In the genomic region with DNA sequence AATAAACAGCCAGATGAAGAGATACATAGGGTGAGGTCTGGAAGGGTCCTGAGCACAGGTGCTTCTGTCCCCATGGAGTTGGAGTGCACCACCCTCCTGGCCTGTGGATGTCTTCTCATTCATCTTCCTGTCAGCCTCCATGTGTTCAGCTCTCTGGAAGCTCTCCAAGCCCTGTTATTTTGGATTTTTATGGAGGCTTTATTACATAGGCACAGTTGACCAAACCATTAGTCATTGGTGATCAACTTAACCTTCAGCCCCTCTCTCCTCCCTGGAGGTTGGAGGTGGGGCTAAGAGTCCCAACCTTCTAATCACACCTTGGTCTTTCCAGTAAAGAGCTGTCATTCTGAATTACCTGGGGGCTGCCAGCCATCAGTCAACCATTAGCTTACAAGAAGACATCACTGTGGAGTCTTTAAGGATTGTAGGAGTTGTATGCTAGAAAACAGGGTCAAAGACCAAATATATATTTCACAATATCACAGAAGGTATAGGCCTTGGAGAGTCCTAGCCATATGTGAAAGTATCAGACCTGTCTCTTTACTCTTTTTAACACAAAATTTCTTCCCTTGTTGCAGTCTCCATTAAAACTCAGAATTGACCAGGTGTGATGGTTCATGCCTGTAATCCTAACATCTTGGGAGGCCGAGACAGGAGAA, we compare ENCODE assay signal across 17 cellular contexts. TPM values are rescaled to one million over a fixed set of nuclear protein-coding genes. Genes with fewer than 3 reads are reported as not detected.
A peak's percentile ranks its signal among the peaks of the same experiment; 100 is the strongest.
DNase-seq lines count a peak whose midpoint lies in the region; ATAC-seq and TF ChIP-seq lines count a peak whose summit lies in the region.
"Had no signal": no experiment of that assay in that cellular context is flagged by ENCODE, and none has a peak within 500 bp of the region (broad histone marks: within the 10 kb centered on the region; RNA-seq: fewer than 3 reads in every experiment).

No MANE protein-coding gene starts in this region.

- intact Hi-C loops in Caco-2 (cut with micrococcal nuclease; ENCODE audit: unreplicated experiment), result no loop called here
- intact Hi-C loops in HCT116 (cut with micrococcal nuclease), result no loop called here
- intact Hi-C loops in left colon (cut with DNase I, micrococcal nuclease), result no loop called here
- intact Hi-C loops in cardiac septum (cut with DNase I), result no loop called here

- H3K4me3 ChIP-seq in Caco-2 (ENCODE audit: low read depth, low read length), result no peak overlapping the region
- H3K4me3 ChIP-seq in HCT116 (replicated peaks in 1 of 2; ENCODE audit: low read depth in 1 of 2, low read length in 2 of 2), result no peak overlapping the region
- H3K4me3 ChIP-seq in trophoblast cell (ENCODE audit: low read depth, low read length), result no peak overlapping the region
- H3K4me3 ChIP-seq: adrenal gland, right atrium auricular region had no signal

- H3K9ac ChIP-seq in HCT116 (ENCODE audit: low read length), result no peak overlapping the region
- no peak overlapping the region for H3K9ac ChIP-seq in trophoblast cell (ENCODE audit: low read length)

- H3K27ac ChIP-seq in HCT116 (ENCODE audit: low read depth, low read length), result no peak overlapping the region
- no peak overlapping the region for H3K27ac ChIP-seq in trophoblast cell (ENCODE audit: low read depth, low read length)
- H3K27ac ChIP-seq: adrenal gland, right atrium auricular region had no signal

- no TSS peak for BruUV-seq in Caco-2 (replicated peaks; lab: Mats Ljungman, UMichigan)
- no TSS peak for BruUV-seq in HCT116 (replicated peaks; lab: Mats Ljungman, UMichigan)

- H2AFZ ChIP-seq in HCT116 (ENCODE audit: low read depth, low read length, poor library complexity, severe bottlenecking) (no peak overlapping the region), trophoblast cell (ENCODE audit: insufficient read depth, low read length, poor library complexity) (no peak overlapping the region)

- POLR2A ChIA-PET in Caco-2 (lab: Charles Lee), result no interaction called here
- POLR2A ChIA-PET in HCT116 (lab: Charles Lee), result no interaction called here

- TF ChIP-seq CTCF in Caco-2 (IDR thresholded peaks at IDR 0.05; ENCODE audit: insufficient read depth in 1 of 2, low read depth in 1 of 2, low read length in 1 of 2, severe bottlenecking in 1 of 2, unreplicated experiment in 1 of 2), result no peak
- TF ChIP-seq CTCF in HCT116 (IDR thresholded peaks at IDR 0.05 in 2 of 3, conservative IDR thresholded peaks at IDR 0.05 in 1 of 3; ENCODE audit: borderline replicate concordance in 1 of 3, insufficient read depth in 1 of 3, low read depth in 2 of 3, low read length in 2 of 3), result no peak

- H4K20me1 ChIP-seq in HCT116 (ENCODE audit: insufficient read depth), result no peaks in the 10 kb centered on the region

- H3K14ac ChIP-seq in trophoblast cell (ENCODE audit: low read length), result no peak overlapping the region

- H3K4me3 Mint-ChIP-seq in Caco-2 (ENCODE audit: unreplicated experiment), result no peak overlapping the region
- H3K4me3 Mint-ChIP-seq: memory B cell had no signal

- RAD21 ChIA-PET in HCT116 (lab: Charles Lee; ENCODE audit: low non-redundant PET in 1 of 2, low total read pairs in 2 of 2, uncharacterized antibody in 2 of 2, unreplicated experiment in 2 of 2), result no interaction called here

- no peak for TF ChIP-seq POLR2A in HCT116 (IDR thresholded peaks at IDR 0.05; ENCODE audit: borderline replicate concordance, extremely low read depth, insufficient read depth, insufficient read length)

- WGBS in trophoblast cell (ENCODE audit: extremely low coverage, insufficient coverage, insufficient read length), result no CpG with 5 or more reads among the region's 1 CpG

- H4K12ac ChIP-seq in trophoblast cell (ENCODE audit: low read depth, low read length), result no peak overlapping the region

- peak overlapping the region; percentile 26 for H3K4me2 ChIP-seq in HCT116 (ENCODE audit: low read length)
- H3K4me2 ChIP-seq in trophoblast cell (ENCODE audit: low read length), result no peak overlapping the region

- H3K79me1 ChIP-seq in trophoblast cell (ENCODE audit: low read length), result peaks cover 3% of the 10 kb centered on the region

- H3K4ac ChIP-seq in trophoblast cell (ENCODE audit: low read depth, low read length), result no peak overlapping the region

- peak; percentile 62; the same call in 1 of the 2 replicates for ATAC-seq in HCT116
- peak; percentile 83 for ATAC-seq in left colon

- H3K18ac ChIP-seq in trophoblast cell (ENCODE audit: low read length), result no peak overlapping the region

- H3K9me2 ChIP-seq in HCT116 (ENCODE audit: insufficient read depth), result no peaks in the 10 kb centered on the region

- no peak for TF ChIP-seq RAD21 in HCT116 (IDR thresholded peaks at IDR 0.05; ENCODE audit: low read depth)

- H3K9me3 Mint-ChIP-seq in Caco-2 (ENCODE audit: unreplicated experiment), result peaks cover 19% of the 10 kb centered on the region

- no peaks in the 10 kb centered on the region for H3K4me1 Mint-ChIP-seq in Caco-2 (ENCODE audit: low read depth, unreplicated experiment)

- no peak overlapping the region for H2BK5ac ChIP-seq in trophoblast cell (ENCODE audit: low read depth, low read length, poor library complexity)

- no peak overlapping the region for H2BK120ac ChIP-seq in trophoblast cell (ENCODE audit: insufficient read depth, low read length, poor library complexity)

- CTCF ChIA-PET in Caco-2 (lab: Charles Lee), result no interaction called here
- CTCF ChIA-PET in HCT116 (lab: Charles Lee), result interaction anchor here (1.2 kb wide), 1 partner anchor 9 kb away, joined by 3 read pairs; no protein-coding TSS in a partner anchor

- no peaks in the 10 kb centered on the region for H3K36me3 ChIP-seq in Caco-2 (ENCODE audit: control insufficient read depth, insufficient read depth, low read length)
- no peaks in the 10 kb centered on the region for H3K36me3 ChIP-seq in HCT116 (ENCODE audit: control insufficient read depth in 1 of 2, insufficient read depth in 2 of 2, low read length in 2 of 2)
- H3K36me3 ChIP-seq in trophoblast cell (ENCODE audit: control insufficient read depth in 1 of 2, insufficient read depth in 2 of 2, low read length in 2 of 2), result peaks cover 0 to 1% of the 10 kb centered on the region in 2 experiments
- H3K36me3 ChIP-seq: adrenal gland, right atrium auricular region had no signal

- H3K27me3 ChIP-seq in Caco-2 (replicated peaks; ENCODE audit: control insufficient read depth, insufficient read depth, low read length) (no peaks in the 10 kb centered on the region), HCT116 (ENCODE audit: insufficient read depth, low read length) (no peaks in the 10 kb centered on the region), trophoblast cell (ENCODE audit: insufficient read depth, low read length) (no peaks in the 10 kb centered on the region)
- H3K27me3 ChIP-seq: adrenal gland, right atrium auricular region had no signal

- H4K8ac ChIP-seq in trophoblast cell (ENCODE audit: low read depth, low read length), result no peak overlapping the region

- no peak overlapping the region for H4K91ac ChIP-seq in trophoblast cell (ENCODE audit: low read depth, low read length)

- H3K9me3 ChIP-seq in Caco-2 (peaks cover 15% of the 10 kb centered on the region), HCT116 (ENCODE audit: control insufficient read depth in 1 of 2, insufficient read depth in 1 of 2, low read depth in 1 of 2, low read length in 2 of 2) (peaks cover 9 to 11% of the 10 kb centered on the region in 2 experiments; a peak in 1 of 4 replicates), trophoblast cell (ENCODE audit: insufficient read depth, low read depth, low read length) (no peaks in the 10 kb centered on the region)

- H3K4me1 ChIP-seq in Caco-2, result peaks cover 13% of the 10 kb centered on the region
- H3K4me1 ChIP-seq in HCT116 (ENCODE audit: control insufficient read depth in 1 of 2, insufficient read depth in 2 of 2, low read length in 2 of 2), result peaks cover 3 to 30% of the 10 kb centered on the region in 2 experiments; a peak in 2 of 4 replicates
- H3K4me1 ChIP-seq in trophoblast cell (ENCODE audit: control insufficient read depth in 1 of 2, insufficient read depth in 2 of 2, low read length in 2 of 2), result peaks cover 9 to 10% of the 10 kb centered on the region in 2 experiments
- H3K4me1 ChIP-seq: adrenal gland, right atrium auricular region had no signal

- peaks cover 16% of the 10 kb centered on the region for H3K36me3 Mint-ChIP-seq in Caco-2 (ENCODE audit: insufficient read depth, unreplicated experiment)

- peak; percentile 22 to 63 for DNase-seq in Caco-2
- DNase-seq in HCT116 (ENCODE audit: low read depth, low spot score), result no peak
- DNase-seq in SW 1271 (lab: John Stamatoyannopoulos, UW), result peak; percentile 8 to 23
- DNase-seq in left colon, result no peak
- DNase-seq in cardiac septum (ENCODE audit: low spot score), result no peak
- DNase-seq in trophoblast cell, result no peak
- no peak for DNase-seq in G401 (ENCODE audit: low spot score)
- DNase-seq: activated CD4-positive, alpha-beta T cell treated with anti-CD3 and anti-CD28 coated beads for 4 hours; adrenal gland; cerebellar nuclear complex; glutamatergic neuron; NCI-H2081 treated with DMSO at 0.1 percent for 48 hours; NCI-H82; SHP77; T1000 had no signal

- H3K79me2 ChIP-seq in HCT116 (ENCODE audit: insufficient read depth, low read length) (no peaks in the 10 kb centered on the region), trophoblast cell (ENCODE audit: control insufficient read depth, insufficient read depth, low read length, poor library complexity) (no peaks in the 10 kb centered on the region)

- H3K23ac ChIP-seq in trophoblast cell (ENCODE audit: low read length), result no peak overlapping the region

- H2AK5ac ChIP-seq in trophoblast cell (ENCODE audit: low read length), result no peak overlapping the region

- no peak overlapping the region for H3K27ac Mint-ChIP-seq in Caco-2 (ENCODE audit: unreplicated experiment)
- H3K27ac Mint-ChIP-seq: memory B cell had no signal

- no peaks in the 10 kb centered on the region for H3K27me3 Mint-ChIP-seq in Caco-2 (ENCODE audit: insufficient read depth, unreplicated experiment)
- H3K27me3 Mint-ChIP-seq: memory B cell had no signal

- H2BK12ac ChIP-seq in trophoblast cell (ENCODE audit: low read length), result no peak overlapping the region

- in situ Hi-C loops in G401 (cut with HindIII; ENCODE audit: low sequenced_read_pairs), result no loop called here

TF ChIP-seq in HCT116, 20 proteins besides CTCF, POLR2A, EP300 and RAD21 (continues in another document):
- no peak for TF ChIP-seq YY1 (IDR thresholded peaks at IDR 0.05; ENCODE audit: extremely low read depth, insufficient replicate concordance, low read depth, low read length)

RNA-seq across cellular contexts. Expression of a gene that starts 7.5 kb away (rescaled TPM):
- 142 and 156 TPM in 2 replicates for total RNA-seq in Caco-2 (2022)
- total RNA-seq in HCT116 (2021; ENCODE audit: unreplicated experiment), result 73.9 TPM
- polyA plus RNA-seq in HCT116 (2012), result 57.7 and 60.5 TPM in 2 replicates
- total RNA-seq in left colon, result 10 to 100 TPM; 41.2 to 41.7 TPM
- 55.1 TPM for total RNA-seq in cardiac septum
- 100 and 104 TPM in 2 replicates for polyA plus RNA-seq in trophoblast cell (2013)
- 100 and 127 TPM in 2 replicates for total RNA-seq in G401 (2014; rRNA removed; shearing (Covaris generic))

RNA-seq across cellular contexts. Expression of a gene that starts 17.9 kb away (rescaled TPM):
- 58.7 and 60.0 TPM in 2 replicates for total RNA-seq in Caco-2 (2022)
- total RNA-seq in HCT116 (2021; ENCODE audit: unreplicated experiment), result 17.7 TPM
- polyA plus RNA-seq in HCT116 (2012), result 15.1 and 15.3 TPM in 2 replicates
- total RNA-seq in left colon, result 10 to 100 TPM; 37.1 to 43.4 TPM
- 7.4 TPM for total RNA-seq in cardiac septum
- polyA plus RNA-seq in trophoblast cell (2013), result 31.2 and 33.6 TPM in 2 replicates
- total RNA-seq in G401 (2014; rRNA removed; shearing (Covaris generic)), result 20.4 and 25.4 TPM in 2 replicates

Comparison
In these comparisons a context has a peak if more than half of its experiments do, and no peak if none do; other contexts are left out.
1. DNase-seq: peak in Caco-2 (2 of 2) and SW 1271 (2 of 2); none in HCT116 (single experiment), left colon (0 of 2), cardiac septum (single experiment), trophoblast cell (0 of 2) and G401 (single experiment).